ENCODE assay signal across 14 cellular contexts in the genomic region with DNA sequence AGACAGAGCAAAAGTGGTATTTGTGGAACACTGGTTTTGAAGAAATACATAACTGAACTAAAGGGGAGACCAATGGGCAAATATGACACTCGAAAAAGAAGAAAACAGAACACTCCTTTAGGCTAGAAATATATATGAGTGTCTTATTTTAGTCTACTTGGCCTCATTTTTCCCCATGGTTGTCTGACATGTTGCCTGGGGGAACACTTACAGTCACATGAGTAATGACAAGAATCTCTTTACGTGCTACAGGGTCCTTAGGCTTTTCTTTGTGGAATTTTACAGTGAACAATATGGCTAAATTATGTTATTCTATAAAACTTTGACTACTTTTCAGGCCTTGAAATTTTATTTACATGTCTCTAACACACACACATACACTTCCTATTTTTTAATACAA. TPM values are rescaled to one million over a fixed set of nuclear protein-coding genes. Genes with fewer than 3 reads are reported as not detected.
DNase-seq lines count a peak whose midpoint lies in the region; TF ChIP-seq lines count a peak whose summit lies in the region.
"Had no signal": no experiment of that assay in that cellular context is flagged by ENCODE, and none has a peak within 500 bp of the region (broad histone marks: within the 10 kb centered on the region; RNA-seq: fewer than 3 reads in every experiment).

No MANE protein-coding gene starts in this region.

- H3K9me3 Mint-ChIP-seq in CD14-positive monocyte = peaks cover 0 to 2% (median 0%) of the 10 kb centered on the region in 7 donors
- H3K9me3 Mint-ChIP-seq in mesothelial cell of epicardium = no peaks in the 10 kb centered on the region
- no peaks in the 10 kb centered on the region for H3K9me3 Mint-ChIP-seq in activated CD4-positive, alpha-beta T cell treated with anti-CD3 and anti-CD28 coated beads, Interleukin-2, amount 10 ng/mL, durations not matched to agents 24 days and 14 days
- H3K9me3 Mint-ChIP-seq: CD4-positive, alpha-beta T cell; CD8-positive, alpha-beta memory T cell had no signal

- no peaks in the 10 kb centered on the region for H3K27me3 Mint-ChIP-seq in CD14-positive monocyte (ENCODE audit: low read depth in 3 of 3)
- no peaks in the 10 kb centered on the region for H3K27me3 Mint-ChIP-seq in mesothelial cell of epicardium (ENCODE audit: low read depth)
- H3K27me3 Mint-ChIP-seq in activated CD4-positive, alpha-beta T cell treated with anti-CD3 and anti-CD28 coated beads, Interleukin-2, amount 10 ng/mL, durations not matched to agents 24 days and 14 days = no peaks in the 10 kb centered on the region
- H3K27me3 Mint-ChIP-seq: B cell; CD4-positive, alpha-beta T cell; CD8-positive, alpha-beta memory T cell had no signal

- intact Hi-C loops in CD14-positive monocyte (cut with micrococcal nuclease) = no loop called here
- intact Hi-C loops in activated CD4-positive, alpha-beta T cell treated with anti-CD3 and anti-CD28 coated beads, Interleukin-2, amount 10 ng/mL, durations not matched to agents 24 days and 14 days (cut with micrococcal nuclease) = no loop called here

- no peak overlapping the region for H3K4me3 Mint-ChIP-seq in CD14-positive monocyte
- H3K4me3 Mint-ChIP-seq in mesothelial cell of epicardium = no peak overlapping the region
- H3K4me3 Mint-ChIP-seq in activated CD4-positive, alpha-beta T cell treated with anti-CD3 and anti-CD28 coated beads, Interleukin-2, amount 10 ng/mL, durations not matched to agents 24 days and 14 days = no peak overlapping the region
- H3K4me3 Mint-ChIP-seq: B cell; CD4-positive, alpha-beta T cell; CD8-positive, alpha-beta memory T cell had no signal

- peak overlapping the region; percentile 92 to 99 (median 96) for H3K27ac Mint-ChIP-seq in CD14-positive monocyte
- H3K27ac Mint-ChIP-seq in mesothelial cell of epicardium = peak overlapping the region; percentile 58
- no peak overlapping the region for H3K27ac Mint-ChIP-seq in activated CD4-positive, alpha-beta T cell treated with anti-CD3 and anti-CD28 coated beads, Interleukin-2, amount 10 ng/mL, durations not matched to agents 24 days and 14 days
- H3K27ac Mint-ChIP-seq: B cell; CD4-positive, alpha-beta T cell had no signal

- TF ChIP-seq CTCF in CD14-positive monocyte (IDR thresholded peaks at IDR 0.05) = no peak
- no peak for TF ChIP-seq CTCF in mesothelial cell of epicardium (IDR thresholded peaks at IDR 0.05; ENCODE audit: unreplicated experiment)

- H3K36me3 Mint-ChIP-seq in CD14-positive monocyte = peaks cover 37 to 45% of the 10 kb centered on the region in 2 donors
- peaks cover 29% of the 10 kb centered on the region for H3K36me3 Mint-ChIP-seq in mesothelial cell of epicardium
- peaks cover 30% of the 10 kb centered on the region for H3K36me3 Mint-ChIP-seq in activated CD4-positive, alpha-beta T cell treated with anti-CD3 and anti-CD28 coated beads, Interleukin-2, amount 10 ng/mL, durations not matched to agents 24 days and 14 days (ENCODE audit: low read depth)

- DNase-seq in CD14-positive monocyte (ENCODE audit: low spot score) = no peak
- peak; percentile 56 for DNase-seq in foreskin melanocyte
- DNase-seq in mesothelial cell of epicardium (ENCODE audit: low spot score in 2 of 2, unreplicated experiment in 2 of 2) = no peak
- DNase-seq in NCI-H146 treated with DMSO at 0.1 percent for 48 hours (lab: John Stamatoyannopoulos, UW; ENCODE audit: unreplicated experiment) = no peak
- no peak for DNase-seq in activated CD4-positive, alpha-beta T cell treated with anti-CD3 and anti-CD28 coated beads, Interleukin-2, amount 10 ng/mL, durations not matched to agents 24 days and 14 days
- DNase-seq in DMS53 treated with DMSO at 0.1 percent for 48 hours (lab: John Stamatoyannopoulos, UW; ENCODE audit: unreplicated experiment) = no peak
- DNase-seq: CD4-positive, alpha-beta T cell; CD8-positive, alpha-beta memory T cell; DMS 273 treated with DMSO at 0.1 percent for 48 hours; DMS79 treated with DMSO at 0.1 percent for 48 hours; GM23248; H7; HCEC 1CT had no signal

- H3K4me1 Mint-ChIP-seq in CD14-positive monocyte (peaks cover 22% of the 10 kb centered on the region), mesothelial cell of epicardium (peaks cover 5% of the 10 kb centered on the region)
- no peaks in the 10 kb centered on the region for H3K4me1 Mint-ChIP-seq in activated CD4-positive, alpha-beta T cell treated with anti-CD3 and anti-CD28 coated beads, Interleukin-2, amount 10 ng/mL, durations not matched to agents 24 days and 14 days

RNA-seq across cellular contexts. Expression of gene METTL6, which starts 17.6 kb away (rescaled TPM):
- 10 to 100 TPM in 1 of 2 donors, 1 to 10 TPM in 1; 9.1 to 15.1 TPM for polyA plus RNA-seq in CD14-positive monocyte
- total RNA-seq in mesothelial cell of epicardium = 23.5 to 26.7 TPM (median 25.8 TPM) in 3 replicates
- 15.2 and 17.4 TPM in 2 replicates for total RNA-seq in activated CD4-positive, alpha-beta T cell treated with anti-CD3 and anti-CD28 coated beads, Interleukin-2, amount 10 ng/mL, durations not matched to agents 24 days and 14 days

RNA-seq across cellular contexts. Expression of gene EAF1, which starts 17.6 kb away (rescaled TPM):
- 1 to 10 TPM; 9.0 to 9.1 TPM for polyA plus RNA-seq in CD14-positive monocyte
- 15.8 to 17.1 TPM (median 16.3 TPM) in 3 replicates for total RNA-seq in mesothelial cell of epicardium
- 24.2 and 25.7 TPM in 2 replicates for total RNA-seq in activated CD4-positive, alpha-beta T cell treated with anti-CD3 and anti-CD28 coated beads, Interleukin-2, amount 10 ng/mL, durations not matched to agents 24 days and 14 days
